Comparison of ENCODE assay signal across 8 cellular contexts in the genomic region with DNA sequence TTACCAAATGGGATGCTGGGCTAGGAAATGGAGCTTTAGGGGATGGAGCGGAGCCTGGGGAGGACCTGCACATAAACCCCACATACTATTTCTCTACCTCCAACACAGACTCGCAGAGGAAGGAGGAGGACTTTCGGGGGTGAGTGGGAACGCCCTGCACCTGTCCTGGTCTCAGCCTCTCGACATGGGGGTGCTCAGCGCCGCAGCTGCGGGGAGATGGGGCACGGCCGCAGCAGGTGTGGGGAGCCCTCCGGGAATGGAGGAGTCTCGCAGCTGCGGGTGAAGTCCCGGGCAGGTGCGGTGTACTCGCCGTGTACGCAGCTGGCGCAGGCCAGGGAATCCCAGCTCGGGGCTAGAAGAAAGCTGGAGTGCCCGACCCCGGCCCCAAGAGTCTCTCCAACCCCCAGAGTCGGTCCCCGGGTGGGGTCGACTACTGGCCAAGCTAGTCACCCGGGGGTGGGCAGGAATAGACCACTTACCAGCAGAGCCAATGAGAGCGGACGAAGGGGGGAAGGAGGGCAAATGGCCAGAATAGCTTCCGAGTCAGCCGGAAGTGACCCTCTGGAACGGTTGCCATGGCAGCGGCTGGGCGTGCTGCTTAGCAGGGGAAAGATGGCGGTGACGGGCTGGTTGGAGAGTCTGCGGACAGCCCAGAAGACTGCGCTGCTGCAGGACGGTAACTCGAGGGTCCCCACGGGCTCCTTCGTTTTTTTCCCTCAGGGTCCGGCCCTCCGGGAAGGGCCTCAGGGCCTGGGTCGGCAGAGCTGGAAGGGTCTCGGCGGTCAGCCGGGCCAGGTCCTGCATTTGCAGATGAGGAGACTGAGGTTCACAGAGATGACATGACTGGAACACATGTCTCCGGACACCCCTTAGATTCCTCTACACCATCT. TPM values are rescaled to one million over a fixed set of nuclear protein-coding genes. Genes with fewer than 3 reads are reported as not detected.
DNase-seq lines count a peak whose midpoint lies in the region; ATAC-seq lines count a peak whose summit lies in the region.

A gene (plus strand): TSS at position 597 of the 890 bp plus-strand sequence. CDS start 16 bp downstream, at position 613.
A gene (minus strand): TSS at position 533 of the 890 bp plus-strand sequence. CDS start 897 bp downstream, outside the sequence.

- DNase-seq in AG08395 (ENCODE audit: low spot score) = peak; percentile 99
- DNase-seq in NCI-H2227 treated with DMSO at 0.1 percent for 48 hours (lab: John Stamatoyannopoulos, UW) = peak; percentile 76
- peak; percentile 81 for DNase-seq in activated CD4-positive, CD25-positive, alpha-beta regulatory T cell treated with anti-CD3 and anti-CD28 coated beads, Interleukin-2, amount 50 U/mL, for 16 hours (ENCODE audit: low read depth, low spot score)
- peak; percentile 77 for DNase-seq in central memory CD4-positive, alpha-beta T cell
- peak; percentile 88 to 90 (median 89) for DNase-seq in immature natural killer cell
- DNase-seq in smooth muscle cell of the brain vasculature (ENCODE audit: low read depth, low spot score) = peak; percentile 84

- H3K4me3 Mint-ChIP-seq in immature natural killer cell = peak within 1 kb of the TSS; percentile 88 to 94 (median 91)

- peaks cover 20 to 25% of the 10 kb centered on the region in 2 donors for H3K4me1 Mint-ChIP-seq in immature natural killer cell

- peak within 1 kb of the TSS; percentile 73 to 89 (median 84) for H3K27ac Mint-ChIP-seq in immature natural killer cell

- H3K27me3 Mint-ChIP-seq in immature natural killer cell (ENCODE audit: low read depth in 3 of 3) = peaks cover 0 to 4% (median 2%) of the 10 kb centered on the region in 3 donors

- H3K9me3 Mint-ChIP-seq in immature natural killer cell = no peaks in the 10 kb centered on the region

- peaks cover 0 to 6% (median 0%) of the 10 kb centered on the region in 3 donors for H3K36me3 Mint-ChIP-seq in immature natural killer cell

- ATAC-seq in GM18907 (IDR thresholded peaks at IDR 0.05; ENCODE audit: unreplicated experiment) = peak; percentile 96
- peak; percentile 93 for ATAC-seq in HG03139 (IDR thresholded peaks at IDR 0.05; ENCODE audit: unreplicated experiment)

RNA-seq across cellular contexts. Expression of the first gene that starts in this region (rescaled TPM):
- 1 to 10 TPM in 2 of 3 donors, not detected in 1; 2.1 to 2.8 TPM for polyA plus RNA-seq in immature natural killer cell

RNA-seq across cellular contexts. Expression of the second gene that starts in this region (rescaled TPM):
- 10 to 100 TPM; 11.7 to 15.5 (median 12.2) TPM for polyA plus RNA-seq in immature natural killer cell

Comparison
In these comparisons a context has a peak if more than half of its experiments do, and no peak if none do; other contexts are left out.
1. Peak in every context shown above with its lines: DNase-seq and ATAC-seq.